17 cellular contexts compared by ENCODE assay signal in genomic region chr10:90130321-90131086, GRCh38.
DNase-seq lines count a peak whose midpoint lies in the region; ATAC-seq and TF ChIP-seq lines count a peak whose summit lies in the region.
"Had no signal": no experiment of that assay in that cellular context is flagged by ENCODE, and none has a peak within 500 bp of the region (broad histone marks: within the 10 kb centered on the region; RNA-seq: fewer than 3 reads in every experiment).

No MANE protein-coding gene starts in this region.

- H3K4me3 ChIP-seq in right atrium auricular region: no peak overlapping the region
- H3K4me3 ChIP-seq: mucosa of descending colon had no signal

- no peak for TF ChIP-seq CTCF in right atrium auricular region (IDR thresholded peaks at IDR 0.05)

- no peak overlapping the region for H3K27ac ChIP-seq in right atrium auricular region

- ATAC-seq in GM18907 (IDR thresholded peaks at IDR 0.05; ENCODE audit: unreplicated experiment) (peak; percentile 69), GM21619 (IDR thresholded peaks at IDR 0.05; ENCODE audit: unreplicated experiment) (peak; percentile 68), HG03066 (IDR thresholded peaks at IDR 0.05; ENCODE audit: low read depth, unreplicated experiment) (peak; percentile 58), HG03457 (IDR thresholded peaks at IDR 0.05; ENCODE audit: unreplicated experiment) (no peak)
- ATAC-seq: activated CD8-positive, alpha-beta T cell treated with anti-CD3 and anti-CD28 coated beads for 36 hours; activated naive CD8-positive, alpha-beta T cell treated with anti-CD3 and anti-CD28 coated beads, Interleukin-2, amount 50 U/mL, for 24 hours; mucosa of descending colon had no signal

- DNase-seq in DMS53 treated with DMSO at 0.1 percent for 48 hours (lab: John Stamatoyannopoulos, UW; ENCODE audit: unreplicated experiment): no peak
- DNase-seq in stimulated activated CD4-positive, alpha-beta T cell treated with anti-CD3 and anti-CD28 coated beads, Interleukin-4, amount 100 ng/mL, for 4 hours: no peak
- DNase-seq in right atrium auricular region (ENCODE audit: low spot score): no peak
- DNase-seq: activated CD8-positive, alpha-beta T cell treated with anti-CD3 and anti-CD28 coated beads for 36 hours; activated naive CD8-positive, alpha-beta T cell treated with anti-CD3 and anti-CD28 coated beads, Interleukin-2, amount 50 U/mL, for 24 hours; effector CD8-positive, alpha-beta T cell; hypothalamus; mucosa of descending colon; NCI-H2107; NCI-H69; occipital lobe; stimulated activated CD4-positive, alpha-beta T cell treated with anti-CD3 and anti-CD28 coated beads, Interleukin-4, amount 100 ng/mL, for 1 hour; SW 1271 had no signal

- no peaks in the 10 kb centered on the region for H3K27me3 ChIP-seq in right atrium auricular region

- H3K36me3 ChIP-seq in right atrium auricular region: no peaks in the 10 kb centered on the region

- peaks cover 0 to 12% of the 10 kb centered on the region in 2 donors for H3K4me1 ChIP-seq in right atrium auricular region

- peaks cover 0 to 17% of the 10 kb centered on the region in 2 donors for H3K9me3 ChIP-seq in right atrium auricular region
